2 cellular contexts compared by ENCODE assay signal in the genomic region with DNA sequence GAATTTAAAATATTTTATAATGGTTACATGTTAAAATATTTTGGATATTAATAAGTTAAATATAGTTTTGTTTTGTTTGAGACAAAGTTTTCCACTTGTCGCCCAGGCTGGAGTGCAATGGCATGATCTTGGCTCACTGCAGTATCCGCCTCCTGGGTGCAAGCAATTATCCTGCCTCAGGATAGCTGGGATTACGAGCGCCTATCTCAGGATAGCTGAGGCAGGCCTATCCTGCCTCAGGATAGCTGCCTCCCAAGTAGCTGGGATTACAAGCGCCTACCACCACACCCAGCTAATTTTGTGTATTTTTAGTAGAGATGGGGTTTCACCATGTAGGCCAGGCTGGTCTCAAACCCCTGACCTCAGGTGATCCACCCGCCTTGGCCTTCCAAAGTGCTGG. TPM values are rescaled to one million over a fixed set of nuclear protein-coding genes. Genes with fewer than 3 reads are reported as not detected.
"Had no signal": no experiment of that assay in that cellular context is flagged by ENCODE, and none has a peak within 500 bp of the region (broad histone marks: within the 10 kb centered on the region; RNA-seq: fewer than 3 reads in every experiment).

No MANE protein-coding gene starts in this region.

RNA-seq across cellular contexts. Expression of a gene that starts 30.9 kb away (rescaled TPM):
- total RNA-seq: epithelial cell of proximal tubule, foreskin keratinocyte had no signal
